In genomic region chr14:55416866-55417265, GRCh38 we compare ENCODE assay signal across 8 cellular contexts. TPM values are rescaled to one million over a fixed set of nuclear protein-coding genes. Genes with fewer than 3 reads are reported as not detected.
DNase-seq lines count a peak whose midpoint lies in the region; ATAC-seq and TF ChIP-seq lines count a peak whose summit lies in the region.

No MANE protein-coding gene starts in this region.

- DNase-seq in AG10803 (ENCODE audit: low read depth) (no peak), GM12865 (ENCODE audit: low read depth) (peak; percentile 28), Panc1 (ENCODE audit: low read depth, low spot score) (no peak), fibroblast of pulmonary artery (ENCODE audit: low read depth) (peak; percentile 22), NCI-H187 (lab: John Stamatoyannopoulos, UW) (no peak), upper lobe of left lung (no peak), NCI-H345 (lab: John Stamatoyannopoulos, UW) (no peak)

- no peaks in the 10 kb centered on the region for H3K36me3 ChIP-seq in Panc1 (ENCODE audit: control insufficient read depth, insufficient read depth, low read length)
- no peaks in the 10 kb centered on the region for H3K36me3 ChIP-seq in upper lobe of left lung

- H3K27me3 ChIP-seq in Panc1 (ENCODE audit: control insufficient read depth, insufficient read depth, low read length) (peaks cover 3% of the 10 kb centered on the region; the same call in 1 of the 2 replicates), upper lobe of left lung (no peaks in the 10 kb centered on the region)

- no peak for ATAC-seq in Panc1
- no peak for ATAC-seq in upper lobe of left lung (ENCODE audit: low FRiP score in 2 of 2)
- ATAC-seq in activated CD4-positive, CD25-positive, alpha-beta regulatory T cell treated with anti-CD3 and anti-CD28 coated beads, Interleukin-2, amount 50 U/mL, for 24 hours: no peak

- 40 to 51% methylated on average over 5 of the region's 5 CpGs for WGBS in upper lobe of left lung, 2 donors

- no peak overlapping the region for H3K4me3 ChIP-seq in AG10803 (ENCODE audit: low read length)
- H3K4me3 ChIP-seq in GM12865 (ENCODE audit: low read depth, low read length): no peak overlapping the region
- H3K4me3 ChIP-seq in Panc1 (ENCODE audit: low read depth in 2 of 2, low read length in 2 of 2): no peak overlapping the region
- H3K4me3 ChIP-seq in fibroblast of pulmonary artery (replicated peaks; ENCODE audit: low read depth, low read length): no peak overlapping the region
- H3K4me3 ChIP-seq in upper lobe of left lung: no peak overlapping the region

- TF ChIP-seq EP300 in upper lobe of left lung (IDR thresholded peaks at IDR 0.05): no peak

- POLR2A ChIA-PET in Panc1 (lab: Charles Lee): no interaction called here

- intact Hi-C loops in Panc1 (cut with micrococcal nuclease; ENCODE audit: unreplicated experiment): no loop called here

- TF ChIP-seq CTCF in AG10803 (conservative IDR thresholded peaks at IDR 0.05; ENCODE audit: low read length) (peak; percentile 39), GM12865 (IDR thresholded peaks at IDR 0.05; ENCODE audit: insufficient read depth, low read depth, low read length, missing control alignments) (peak; percentile 48), Panc1 (IDR thresholded peaks at IDR 0.05) (peak; percentile 66), fibroblast of pulmonary artery (IDR thresholded peaks at IDR 0.05; ENCODE audit: low read length, missing control alignments) (peak; percentile 45), upper lobe of left lung (IDR thresholded peaks at IDR 0.05) (no peak)

- H3K4me1 ChIP-seq in Panc1 (ENCODE audit: control insufficient read depth, insufficient read depth, low read length) (peaks cover 9% of the 10 kb centered on the region), upper lobe of left lung (peaks cover 0 to 5% (median 5%) of the 10 kb centered on the region in 4 donors)

- no peak overlapping the region for H3K27ac ChIP-seq in Panc1 (ENCODE audit: low read length)
- H3K27ac ChIP-seq in upper lobe of left lung: no peak overlapping the region

- H3K9me3 ChIP-seq in Panc1 (ENCODE audit: control insufficient read depth, insufficient read depth, low read depth, low read length): no peaks in the 10 kb centered on the region
- H3K9me3 ChIP-seq in upper lobe of left lung: no peaks in the 10 kb centered on the region

- no TSS peak for BruUV-seq in Panc1 (replicated peaks; lab: Mats Ljungman, UMichigan)

- in situ Hi-C loops in Panc1 (cut with HindIII; ENCODE audit: low pct_unique_long_range_greater_than_20kb, low sequenced_read_pairs): no loop called here

- CTCF ChIA-PET in Panc1 (lab: Charles Lee): no interaction called here

- no peak for TF ChIP-seq POLR2A in upper lobe of left lung (IDR thresholded peaks at IDR 0.05)

RNA-seq across cellular contexts. Expression of gene ATG14, which starts 5.2 kb away (rescaled TPM):
- 7.1 TPM for total RNA-seq in Panc1 (2021; ENCODE audit: unreplicated experiment)
- polyA plus RNA-seq in Panc1 (2012; ENCODE audit: insufficient read length): 3.3 TPM
- total RNA-seq in upper lobe of left lung: 10 to 100 TPM in 4 of 6 donors, 1 to 10 TPM in 2; 7.6 to 29.3 (median 11.1) TPM

RNA-seq across cellular contexts. Expression of gene TBPL2, which starts 23.6 kb away (rescaled TPM):
- total RNA-seq in Panc1 (2021; ENCODE audit: unreplicated experiment) (not detected), upper lobe of left lung (not detected)
- not detected for polyA plus RNA-seq in Panc1 (2012; ENCODE audit: insufficient read length)

Comparison
In these comparisons a context has a peak if more than half of its experiments do, and no peak if none do; other contexts are left out.
1. DNase-seq: peak in GM12865 (single experiment) and fibroblast of pulmonary artery (single experiment); none in AG10803 (single experiment), Panc1 (single experiment), NCI-H187 (0 of 2), upper lobe of left lung (0 of 2) and NCI-H345 (single experiment).
2. CTCF ChIP-seq: peak in AG10803 (single experiment), GM12865 (single experiment), Panc1 (single experiment) and fibroblast of pulmonary artery (single experiment); none in upper lobe of left lung (0 of 6).